24 cellular contexts compared by ENCODE assay signal in the genomic region with DNA sequence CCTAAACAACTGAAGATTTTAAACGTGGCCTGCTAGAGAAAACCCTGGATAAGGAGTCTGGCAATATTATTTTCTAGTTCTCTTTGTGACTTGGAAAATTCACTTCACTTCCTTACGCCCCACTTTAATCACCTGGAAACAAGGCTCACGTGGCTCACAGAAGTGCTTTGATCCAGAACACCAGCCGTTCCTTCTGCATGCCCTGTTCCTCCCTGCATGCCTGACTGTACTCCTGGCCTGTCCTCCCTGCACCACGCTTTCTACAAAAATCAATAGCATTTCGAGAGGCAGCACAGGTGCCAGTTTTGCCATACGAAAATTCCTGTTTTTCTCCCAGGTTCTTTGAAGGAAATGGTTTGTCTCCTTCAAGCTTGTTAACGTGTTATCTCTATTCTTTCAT.
"Had no signal": no experiment of that assay in that cellular context is flagged by ENCODE, and none has a peak within 500 bp of the region (broad histone marks: within the 10 kb centered on the region; RNA-seq: fewer than 3 reads in every experiment).

No MANE protein-coding gene starts in this region.

- H3K9me3 ChIP-seq: gastroesophageal sphincter, heart left ventricle, left lung, right lobe of liver, suprapubic skin had no signal

- H3K36me3 ChIP-seq: gastroesophageal sphincter, heart left ventricle, left lung, right lobe of liver, suprapubic skin had no signal

- DNase-seq: cerebellar nuclear complex; cortex of kidney; effector memory CD8-positive, alpha-beta T cell; heart left ventricle; kidney; left lung; mesendoderm; midbrain; naive thymus-derived CD4-positive, alpha-beta T cell; nephron progenitor cell; nucleus accumbens; right lobe of liver; small intestine; stimulated activated CD4-positive, alpha-beta T cell treated with anti-CD3 and anti-CD28 coated beads, Interleukin-15, amount 100 ng/mL, for 24 hours; stimulated activated CD4-positive, alpha-beta T cell treated with anti-CD3 and anti-CD28 coated beads, Interleukin-2, amount 100 ng/mL, for 48 hours; stimulated activated CD8-positive, alpha-beta memory T cell treated with anti-CD3 and anti-CD28 coated beads, Interleukin-4, amount 100 ng/mL, for 48 hours; stimulated activated naive CD4-positive, alpha-beta T cell; stimulated activated naive CD8-positive, alpha-beta T cell treated with anti-CD3 and anti-CD28 coated beads, Interleukin-15, amount 100 ng/mL, for 72 hours; trophoblast cell had no signal

- H3K4me1 ChIP-seq: gastroesophageal sphincter, left lung, right lobe of liver had no signal

- H3K27me3 ChIP-seq: foreskin keratinocyte, gastroesophageal sphincter, heart left ventricle, hepatocyte, left lung, right lobe of liver, suprapubic skin had no signal

- H3K27ac ChIP-seq: foreskin keratinocyte, heart left ventricle, hepatocyte, left lung, right lobe of liver, suprapubic skin had no signal

- H3K4me3 ChIP-seq: gastroesophageal sphincter, heart left ventricle, hepatocyte, left lung, right lobe of liver, suprapubic skin had no signal

- ATAC-seq: effector memory CD8-positive, alpha-beta T cell; esophagus mucosa; foreskin keratinocyte; heart left ventricle; left lung; naive thymus-derived CD4-positive, alpha-beta T cell; right lobe of liver; stimulated activated naive CD8-positive, alpha-beta T cell treated with anti-CD3 and anti-CD28 coated beads, Interleukin-15, amount 100 ng/mL, for 72 hours had no signal
